Comparison of ENCODE assay signal across 8 cellular contexts in the genomic region with DNA sequence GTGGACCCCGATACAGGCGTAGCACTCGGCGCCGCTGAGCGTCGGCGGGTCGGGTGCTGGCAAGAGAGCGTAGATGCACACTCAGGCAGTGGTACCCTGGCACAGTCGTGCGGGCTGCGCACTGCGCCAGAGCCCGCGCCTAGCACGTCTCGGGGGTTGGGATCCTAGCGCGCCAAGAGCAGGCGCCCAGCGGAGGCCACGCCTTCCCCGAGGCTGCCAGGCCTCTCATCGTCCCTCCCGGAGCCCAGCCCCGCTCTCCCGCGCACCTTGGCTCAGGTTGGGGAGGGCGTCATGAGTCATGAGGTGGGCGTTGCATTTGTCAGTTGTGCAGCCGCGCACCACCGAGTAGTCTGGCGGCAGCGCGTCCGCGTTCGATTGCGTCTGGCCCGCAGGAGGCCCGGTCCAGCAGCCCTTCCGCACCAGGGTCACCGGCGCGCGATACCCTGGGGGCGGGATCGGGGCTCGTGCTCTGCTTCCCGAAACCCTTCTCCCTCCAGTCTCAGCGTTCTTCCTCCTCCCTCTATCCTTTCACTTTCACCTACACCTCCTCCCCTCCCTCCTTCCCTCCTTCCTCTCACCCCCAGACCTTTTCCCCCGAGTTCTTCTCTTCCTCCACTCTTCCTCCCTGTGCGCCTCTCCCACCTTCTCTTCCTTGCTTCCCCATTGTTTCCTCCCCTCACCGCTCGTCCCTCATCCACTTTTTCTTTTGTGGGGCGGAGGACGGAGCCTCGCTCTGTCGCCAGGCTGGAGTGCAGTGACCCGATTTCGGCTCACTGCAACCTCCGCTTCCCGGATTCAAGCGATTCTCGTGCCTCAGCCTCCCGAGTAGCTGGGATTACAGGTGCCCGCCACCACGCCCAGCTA. TPM values are rescaled to one million over a fixed set of nuclear protein-coding genes. Genes with fewer than 3 reads are reported as not detected.
DNase-seq lines count a peak whose midpoint lies in the region; ATAC-seq and TF ChIP-seq lines count a peak whose summit lies in the region.

No MANE protein-coding gene starts in this region.

- H3K27ac ChIP-seq in BLaER1 treated with 17β-estradiol and CSF1 and Interleukin-3, amounts not matched to agents 10 nM and 100 nM: 0 out of 22 replicates have a peak overlapping the region, but pooled peaks of 1 of the 11 experiments have one; percentile 14
- H3K27ac ChIP-seq in ectodermal cell (ENCODE audit: insufficient read depth, low read depth, low read length, poor library complexity, severe bottlenecking): no peak overlapping the region

- DNase-seq in NCI-H1436 treated with DMSO at 0.1 percent for 48 hours (lab: John Stamatoyannopoulos, UW) (peak; percentile 47), mucosa of descending colon (peak; percentile 66 to 83 (median 81)), kidney glomerular epithelial cell (lab: John Stamatoyannopoulos, UW) (no peak)
- DNase-seq in activated CD4-positive, alpha-beta T cell treated with anti-CD3 and anti-CD28 coated beads, Interleukin-2, amount 50 U/mL, for 48 hours: peak; percentile 68 to 78

- 14% methylated on average over 70 of the region's 70 CpGs for WGBS in ectodermal cell, 2 experiments

- peaks cover 4% of the 10 kb centered on the region for H3K9me3 Mint-ChIP-seq in stimulated activated memory B cell treated with anti-CD40 and anti-IgM and Interleukin-4, amounts not matched to agents 10 μg/mL and 1 μg/mL and 100 μg/mL, for 72 hours

- peak overlapping the region in 8 of 11 experiments; percentile 15 to 55 (median 45); a peak in 8 of 22 replicates for H3K9ac ChIP-seq in BLaER1 treated with 17β-estradiol and CSF1 and Interleukin-3, amounts not matched to agents 10 nM and 100 nM

- H3K4me2 ChIP-seq in BLaER1 treated with 17β-estradiol and CSF1 and Interleukin-3, amounts not matched to agents 10 nM and 100 nM: peak overlapping the region; percentile 81 to 96 (median 92)

- peak overlapping the region; percentile 72 for H3K27ac Mint-ChIP-seq in stimulated activated memory B cell treated with anti-CD40 and anti-IgM and Interleukin-4, amounts not matched to agents 10 μg/mL and 1 μg/mL and 100 μg/mL, for 72 hours

- no peaks in the 10 kb centered on the region for H4K20me1 ChIP-seq in BLaER1 treated with 17β-estradiol and CSF1 and Interleukin-3, amounts not matched to agents 10 nM and 100 nM

- peaks cover 18% of the 10 kb centered on the region for H3K4me1 Mint-ChIP-seq in stimulated activated memory B cell treated with anti-CD40 and anti-IgM and Interleukin-4, amounts not matched to agents 10 μg/mL and 1 μg/mL and 100 μg/mL, for 72 hours

- peak overlapping the region; percentile 77 for H3K4me3 Mint-ChIP-seq in stimulated activated memory B cell treated with anti-CD40 and anti-IgM and Interleukin-4, amounts not matched to agents 10 μg/mL and 1 μg/mL and 100 μg/mL, for 72 hours

- intact Hi-C loops in mucosa of descending colon (cut with DNase I, micrococcal nuclease): no loop called here

- peaks cover 55% of the 10 kb centered on the region for H3K27me3 Mint-ChIP-seq in stimulated activated memory B cell treated with anti-CD40 and anti-IgM and Interleukin-4, amounts not matched to agents 10 μg/mL and 1 μg/mL and 100 μg/mL, for 72 hours

- no peaks in the 10 kb centered on the region for H3K27me3 ChIP-seq in BLaER1 treated with 17β-estradiol and CSF1 and Interleukin-3, amounts not matched to agents 10 nM and 100 nM
- peaks cover 62% of the 10 kb centered on the region for H3K27me3 ChIP-seq in ectodermal cell (ENCODE audit: control insufficient read depth, insufficient read depth, low read length, poor library complexity, severe bottlenecking)

- H3K4me1 ChIP-seq in BLaER1 treated with 17β-estradiol and CSF1 and Interleukin-3, amounts not matched to agents 10 nM and 100 nM: peaks cover 8 to 21% (median 19%) of the 10 kb centered on the region in 10 experiments
- H3K4me1 ChIP-seq in ectodermal cell (ENCODE audit: control insufficient read depth, insufficient read depth, low read length) (no peaks in the 10 kb centered on the region), mucosa of descending colon (ENCODE audit: low read depth) (peaks cover 4% of the 10 kb centered on the region)

- ATAC-seq in mucosa of descending colon: peak; percentile 87
- ATAC-seq in stimulated activated memory B cell treated with anti-CD40 and anti-IgM and Interleukin-4, amounts not matched to agents 10 μg/mL and 1 μg/mL and 100 μg/mL, for 72 hours: peak; percentile 73
- ATAC-seq in HG03432 (IDR thresholded peaks at IDR 0.05; ENCODE audit: unreplicated experiment): no peak

- H3K4me3 ChIP-seq in BLaER1 treated with 17β-estradiol and CSF1 and Interleukin-3, amounts not matched to agents 10 nM and 100 nM: peak overlapping the region in 9 of 10 experiments; percentile 10 to 60 (median 45); a peak in 14 of 20 replicates
- H3K4me3 ChIP-seq in ectodermal cell (ENCODE audit: insufficient read depth, low read depth, low read length): peak overlapping the region; percentile 31
- H3K4me3 ChIP-seq in mucosa of descending colon: no peak overlapping the region

- TF ChIP-seq CTCF in mucosa of descending colon (IDR thresholded peaks at IDR 0.05): no peak

- no peaks in the 10 kb centered on the region for H3K36me3 ChIP-seq in BLaER1 treated with 17β-estradiol and CSF1 and Interleukin-3, amounts not matched to agents 10 nM and 100 nM
- H3K36me3 ChIP-seq in ectodermal cell (ENCODE audit: control insufficient read depth, insufficient read depth, low read length) (no peaks in the 10 kb centered on the region), mucosa of descending colon (ENCODE audit: low read depth) (no peaks in the 10 kb centered on the region)

- peaks cover 6% of the 10 kb centered on the region for H3K36me3 Mint-ChIP-seq in stimulated activated memory B cell treated with anti-CD40 and anti-IgM and Interleukin-4, amounts not matched to agents 10 μg/mL and 1 μg/mL and 100 μg/mL, for 72 hours

- H3K9me3 ChIP-seq in BLaER1 treated with 17β-estradiol and CSF1 and Interleukin-3, amounts not matched to agents 10 nM and 100 nM (replicated peaks in 1 of 11): peaks cover 0 to 16% (median 0%) of the 10 kb centered on the region in 11 experiments; a peak in 5 of 22 replicates
- H3K9me3 ChIP-seq in ectodermal cell (ENCODE audit: control insufficient read depth, low read length) (no peaks in the 10 kb centered on the region), mucosa of descending colon (no peaks in the 10 kb centered on the region)

RNA-seq across cellular contexts. Expression of gene LYPD5, which starts 3.5 kb away (rescaled TPM):
- not detected for polyA plus RNA-seq in ectodermal cell (2013, experiment 1 of 4)
- not detected for polyA plus RNA-seq in ectodermal cell (2013, experiment 2 of 4)
- polyA plus RNA-seq in ectodermal cell (2013, experiment 3 of 4): 0.11 TPM
- polyA plus RNA-seq in ectodermal cell (2013, experiment 4 of 4): not detected
- 1 to 10 TPM in 2 of 3 donors, under 1 TPM in 1; 0.61 to 4.8 (median 3.9) TPM for total RNA-seq in mucosa of descending colon

RNA-seq across cellular contexts. Expression of gene KCNN4, which starts 18.0 kb away (rescaled TPM):
- polyA plus RNA-seq in ectodermal cell (2013, experiment 1 of 4): not detected
- 0.36 TPM for polyA plus RNA-seq in ectodermal cell (2013, experiment 2 of 4)
- 0.32 TPM for polyA plus RNA-seq in ectodermal cell (2013, experiment 3 of 4)
- polyA plus RNA-seq in ectodermal cell (2013, experiment 4 of 4): 0.16 TPM
- 10 to 100 TPM; 14.9 to 36.2 (median 36.1) TPM for total RNA-seq in mucosa of descending colon

RNA-seq across cellular contexts. Expression of gene ZNF283, which starts 28.3 kb away (rescaled TPM):
- polyA plus RNA-seq in ectodermal cell (2013, experiment 1 of 4): 8.5 TPM
- 11.7 TPM for polyA plus RNA-seq in ectodermal cell (2013, experiment 2 of 4)
- polyA plus RNA-seq in ectodermal cell (2013, experiment 3 of 4): 8.0 TPM
- 7.1 TPM for polyA plus RNA-seq in ectodermal cell (2013, experiment 4 of 4)
- total RNA-seq in mucosa of descending colon: 10 to 100 TPM in 2 of 3 donors, 1 to 10 TPM in 1; 7.6 to 21.8 (median 14.1) TPM

RNA-seq across cellular contexts. Expression of gene SMG9, which starts 44.0 kb away (rescaled TPM):
- 50.7 TPM for polyA plus RNA-seq in ectodermal cell (2013, experiment 1 of 4)
- polyA plus RNA-seq in ectodermal cell (2013, experiment 2 of 4): 41.1 TPM
- 35.4 TPM for polyA plus RNA-seq in ectodermal cell (2013, experiment 3 of 4)
- 38.5 TPM for polyA plus RNA-seq in ectodermal cell (2013, experiment 4 of 4)
- total RNA-seq in mucosa of descending colon: 10 to 100 TPM; 32.2 to 41.4 (median 34.7) TPM
